15 cellular contexts compared by ENCODE assay signal in the genomic region with DNA sequence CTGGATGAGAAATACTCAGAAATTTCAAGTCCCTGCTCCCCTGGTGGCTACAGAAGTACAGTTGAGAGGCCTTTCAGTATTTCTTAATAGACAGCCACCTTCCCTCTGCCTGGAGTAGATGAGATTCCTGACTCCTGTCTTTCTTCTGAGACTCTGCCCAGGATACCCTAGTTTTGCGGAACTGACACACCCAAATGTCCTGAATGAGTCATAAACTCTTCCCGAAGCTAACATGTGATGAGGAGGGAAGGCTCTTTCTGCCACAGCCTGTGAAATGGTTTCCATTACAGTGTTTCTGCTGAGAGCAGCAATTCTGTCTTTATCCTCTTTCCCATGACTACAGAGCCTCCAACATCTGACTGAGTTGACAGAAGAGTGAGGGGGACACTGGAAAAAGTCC. TPM values are rescaled to one million over a fixed set of nuclear protein-coding genes. Genes with fewer than 3 reads are reported as not detected.
A peak's percentile ranks its signal among the peaks of the same experiment; 100 is the strongest.
DNase-seq lines count a peak whose midpoint lies in the region; ATAC-seq and TF ChIP-seq lines count a peak whose summit lies in the region.
"Had no signal": no experiment of that assay in that cellular context is flagged by ENCODE, and none has a peak within 500 bp of the region (broad histone marks: within the 10 kb centered on the region; RNA-seq: fewer than 3 reads in every experiment).

No MANE protein-coding gene starts in this region.

- TF ChIP-seq RAD21 in SK-N-SH (IDR thresholded peaks at IDR 0.05; ENCODE audit: low read length), result no peak

- CTCF ChIA-PET in HEK293 (lab: Yijun Ruan, JAX), result no interaction called here
- CTCF ChIA-PET in SK-N-SH (lab: Yijun Ruan, JAX), result no interaction called here

- DNase-seq in SK-N-SH (no peak), fibroblast of pulmonary artery (ENCODE audit: low read depth) (peak; percentile 40), retinal pigment epithelial cell (ENCODE audit: low read depth) (peak; percentile 25), globus pallidus (ENCODE audit: low spot score) (no peak), NCI-H1105 (lab: John Stamatoyannopoulos, UW) (no peak), HPDE6-E6E7 (ENCODE audit: extremely low spot score) (no peak)
- DNase-seq: activated CD4-positive, alpha-beta T cell treated with anti-CD3 and anti-CD28 coated beads, Interleukin-2, amount 50 U/mL, for 4 hours; effector CD8-positive, alpha-beta T cell; Kasumi-1; kidney; NCI-H446; ovary; stimulated activated CD4-positive, alpha-beta T cell treated with anti-CD3 and anti-CD28 coated beads, Interleukin-4, amount 100 ng/mL, for 1 hour had no signal

- no peak for TF ChIP-seq EP300 in SK-N-SH (IDR thresholded peaks at IDR 0.05; ENCODE audit: borderline replicate concordance in 1 of 2, low read depth in 1 of 2, low read length in 1 of 2)

- no peak for TF ChIP-seq CTCF in HEK293 (tag by site-specific recombination; IDR thresholded peaks at IDR 0.05)
- no peak for TF ChIP-seq CTCF in SK-N-SH (IDR thresholded peaks at IDR 0.05)
- TF ChIP-seq CTCF in fibroblast of pulmonary artery (IDR thresholded peaks at IDR 0.05; ENCODE audit: low read length, missing control alignments), result no peak
- peak; percentile 14 for TF ChIP-seq CTCF in retinal pigment epithelial cell (conservative IDR thresholded peaks at IDR 0.05; ENCODE audit: low read depth, low read length)

- H3K4me3 ChIP-seq in HEK293 (ENCODE audit: low read depth, low read length) (no peak overlapping the region), SK-N-SH (ENCODE audit: low read depth in 2 of 2, low read length in 1 of 2) (no peak overlapping the region), fibroblast of pulmonary artery (replicated peaks; ENCODE audit: low read depth, low read length) (no peak overlapping the region), retinal pigment epithelial cell (ENCODE audit: low read length) (no peak overlapping the region)
- H3K4me3 ChIP-seq: ovary had no signal

- ATAC-seq in activated CD4-positive, CD25-positive, alpha-beta regulatory T cell treated with anti-CD3 and anti-CD28 coated beads, Interleukin-2, amount 50 U/mL, for 24 hours, result no peak

- H3K27ac ChIP-seq in HEK293 (ENCODE audit: extremely low read depth, low read depth, low read length) (no peak overlapping the region), SK-N-SH (ENCODE audit: low read depth in 2 of 2, low read length in 1 of 2) (0 out of 4 replicates have a peak overlapping the region, but pooled peaks of 1 of the 2 experiments have one; percentile 1)
- H3K27ac ChIP-seq: ovary had no signal

- no peaks in the 10 kb centered on the region for H3K79me2 ChIP-seq in SK-N-SH (ENCODE audit: insufficient read depth)

- H3K36me3 ChIP-seq in HEK293 (ENCODE audit: control insufficient read depth in 2 of 2, insufficient read depth in 1 of 2, low read length in 2 of 2), result no peaks in the 10 kb centered on the region
- H3K36me3 ChIP-seq in SK-N-SH (replicated peaks in 1 of 2; ENCODE audit: control insufficient read depth in 1 of 2, insufficient read depth in 2 of 2, low read length in 1 of 2), result no peaks in the 10 kb centered on the region
- H3K36me3 ChIP-seq: ovary had no signal

- POLR2A ChIA-PET in HEK293 (lab: Yijun Ruan, JAX) (no interaction called here), SK-N-SH (lab: Yijun Ruan, JAX) (no interaction called here)

- no peak overlapping the region for H2AFZ ChIP-seq in SK-N-SH (ENCODE audit: low read depth)

- H3K9me2 ChIP-seq in SK-N-SH, result no peaks in the 10 kb centered on the region

- 44% methylated on average over 2 of the region's 2 CpGs for WGBS in SK-N-SH (ENCODE audit: low lambda C conversion rate)

- H3K9ac ChIP-seq in SK-N-SH, result no peak overlapping the region

- H3K9me3 ChIP-seq in HEK293 (ENCODE audit: control insufficient read depth, insufficient read depth, low read depth, low read length), result no peaks in the 10 kb centered on the region
- H3K9me3 ChIP-seq in SK-N-SH, result no peaks in the 10 kb centered on the region; the same call in 1 of the 2 replicates
- H3K9me3 ChIP-seq: ovary had no signal

- no peaks in the 10 kb centered on the region for H3K4me1 ChIP-seq in HEK293 (ENCODE audit: control insufficient read depth, insufficient read depth, low read length)
- H3K4me1 ChIP-seq in SK-N-SH (ENCODE audit: control insufficient read depth in 1 of 2, insufficient read depth in 2 of 2, low read depth in 1 of 2, low read length in 1 of 2), result peaks cover 2 to 19% of the 10 kb centered on the region in 2 experiments; a peak in 3 of 4 replicates

- peaks cover 10% of the 10 kb centered on the region for H3F3A ChIP-seq in SK-N-SH (replicated peaks; ENCODE audit: insufficient read depth)

- no peaks in the 10 kb centered on the region for H4K20me1 ChIP-seq in SK-N-SH (ENCODE audit: insufficient read depth)

- no peaks in the 10 kb centered on the region for H3K27me3 ChIP-seq in SK-N-SH (ENCODE audit: insufficient read depth)
- H3K27me3 ChIP-seq: ovary had no signal

- H3K4me2 ChIP-seq in SK-N-SH, result no peak overlapping the region

TF ChIP-seq in HEK293, 187 proteins besides CTCF, POLR2A, EP300 and RAD21:
- TF ChIP-seq SCRT2 (tag by site-specific recombination; IDR thresholded peaks at IDR 0.05) (no peak), TRIM28 (IDR thresholded peaks at IDR 0.05; ENCODE audit: borderline replicate concordance, low read length) (peak; percentile 52; the same call in 1 of the 2 replicates), ZNF175 (tag by site-specific recombination; IDR thresholded peaks at IDR 0.05) (no peak), ZNF837 (tag by site-specific recombination; IDR thresholded peaks at IDR 0.05) (no peak)

TF ChIP-seq in SK-N-SH, 30 proteins besides CTCF, POLR2A, EP300 and RAD21:
- TF ChIP-seq YY1 (IDR thresholded peaks at IDR 0.05; ENCODE audit: low read depth) (no peak), TCF12 (IDR thresholded peaks at IDR 0.05) (peak; percentile 13; the same call in 1 of the 2 replicates), FOXM1 (IDR thresholded peaks at IDR 0.05; ENCODE audit: low read depth) (no peak), RFX5 (IDR thresholded peaks at IDR 0.05; ENCODE audit: low read length) (no peak), GATA2 (CRISPR knock-in tag; IDR thresholded peaks at IDR 0.05) (no peak), FOSL2 (IDR thresholded peaks at IDR 0.05; ENCODE audit: borderline replicate concordance, low read depth) (peak; percentile 47; the same call in 1 of the 2 replicates)
- TF ChIP-seq, protein P1, sequence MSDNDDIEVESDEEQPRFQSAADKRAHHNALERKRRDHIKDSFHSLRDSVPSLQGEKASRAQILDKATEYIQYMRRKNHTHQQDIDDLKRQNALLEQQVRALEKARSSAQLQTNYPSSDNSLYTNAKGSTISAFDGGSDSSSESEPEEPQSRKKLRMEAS (IDR thresholded peaks at IDR 0.05; ENCODE audit: low read depth), result no peak
- TF ChIP-seq, protein P2, sequence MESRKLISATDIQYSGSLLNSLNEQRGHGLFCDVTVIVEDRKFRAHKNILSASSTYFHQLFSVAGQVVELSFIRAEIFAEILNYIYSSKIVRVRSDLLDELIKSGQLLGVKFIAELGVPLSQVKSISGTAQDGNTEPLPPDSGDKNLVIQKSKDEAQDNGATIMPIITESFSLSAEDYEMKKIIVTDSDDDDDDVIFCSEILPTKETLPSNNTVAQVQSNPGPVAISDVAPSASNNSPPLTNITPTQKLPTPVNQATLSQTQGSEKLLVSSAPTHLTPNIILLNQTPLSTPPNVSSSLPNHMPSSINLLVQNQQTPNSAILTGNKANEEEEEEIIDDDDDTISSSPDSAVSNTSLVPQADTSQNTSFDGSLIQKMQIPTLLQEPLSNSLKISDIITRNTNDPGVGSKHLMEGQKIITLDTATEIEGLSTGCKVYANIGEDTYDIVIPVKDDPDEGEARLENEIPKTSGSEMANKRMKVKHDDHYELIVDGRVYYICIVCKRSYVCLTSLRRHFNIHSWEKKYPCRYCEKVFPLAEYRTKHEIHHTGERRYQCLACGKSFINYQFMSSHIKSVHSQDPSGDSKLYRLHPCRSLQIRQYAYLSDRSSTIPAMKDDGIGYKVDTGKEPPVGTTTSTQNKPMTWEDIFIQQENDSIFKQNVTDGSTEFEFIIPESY (IDR thresholded peaks at IDR 0.05; ENCODE audit: borderline replicate concordance, low read depth), result no peak

RNA-seq across cellular contexts. Expression of a gene that starts 52.7 kb away (rescaled TPM):
- 572 and 805 TPM in 2 replicates for polyA plus RNA-seq in SK-N-SH (2012; rRNA removed)
- polyA plus RNA-seq in SK-N-SH (2012; cell fraction: cytosol; rRNA removed), result 444 and 596 TPM in 2 replicates
- 772 and 1,095 TPM in 2 replicates for polyA plus RNA-seq in SK-N-SH (2012; cell fraction: nucleus; rRNA removed)

Comparison
In these comparisons a context has a peak if more than half of its experiments do, and no peak if none do; other contexts are left out.
1. DNase-seq: peak in fibroblast of pulmonary artery (single experiment) and retinal pigment epithelial cell (single experiment); none in SK-N-SH (single experiment), globus pallidus (single experiment), NCI-H1105 (single experiment) and HPDE6-E6E7 (single experiment).